Comparison of ENCODE assay signal across 20 cellular contexts in genomic region chr15:29106116-29106515, GRCh38.
"Had no signal": no experiment of that assay in that cellular context is flagged by ENCODE, and none has a peak within 500 bp of the region (broad histone marks: within the 10 kb centered on the region; RNA-seq: fewer than 3 reads in every experiment).

No MANE protein-coding gene starts in this region.

- H3K4me1 ChIP-seq: pancreas, prostate gland, uterus had no signal

- H3K27ac Mint-ChIP-seq: mesothelial cell of epicardium; nephron progenitor cell; stimulated activated memory B cell treated with anti-CD40 and anti-IgM and Interleukin-4, amounts not matched to agents 10 μg/mL and 1 μg/mL and 100 μg/mL, for 72 hours; type B pancreatic cell had no signal

- H3K9me3 Mint-ChIP-seq: mesothelial cell of epicardium; naive B cell; natural killer cell; nephron progenitor cell; stimulated activated memory B cell treated with anti-CD40 and anti-IgM and Interleukin-4, amounts not matched to agents 10 μg/mL and 1 μg/mL and 100 μg/mL, for 72 hours; stimulated activated naive CD8-positive, alpha-beta T cell treated with anti-CD3 and anti-CD28 coated beads, Interleukin-15, amount 100 ng/mL, for 72 hours; type B pancreatic cell had no signal

- ATAC-seq: natural killer cell; pancreas; right cardiac atrium; sciatic nerve; stimulated activated memory B cell treated with anti-CD40 and anti-IgM and Interleukin-4, amounts not matched to agents 10 μg/mL and 1 μg/mL and 100 μg/mL, for 72 hours; stimulated activated naive CD8-positive, alpha-beta T cell treated with anti-CD3 and anti-CD28 coated beads, Interleukin-15, amount 100 ng/mL, for 72 hours had no signal

- H3K36me3 Mint-ChIP-seq: naive B cell; natural killer cell; stimulated activated memory B cell treated with anti-CD40 and anti-IgM and Interleukin-4, amounts not matched to agents 10 μg/mL and 1 μg/mL and 100 μg/mL, for 72 hours; type B pancreatic cell had no signal

- H3K27me3 ChIP-seq: pancreas, tibial nerve, uterus had no signal

- H3K9me3 ChIP-seq: left ventricle myocardium inferior, pancreas, prostate gland, tibial nerve, uterus had no signal

- H3K4me1 Mint-ChIP-seq: mesothelial cell of epicardium; naive B cell; stimulated activated memory B cell treated with anti-CD40 and anti-IgM and Interleukin-4, amounts not matched to agents 10 μg/mL and 1 μg/mL and 100 μg/mL, for 72 hours had no signal

- H3K4me3 ChIP-seq: left ventricle myocardium inferior, lung, pancreas, prostate gland, skin epidermis, tibial nerve, uterus had no signal

- DNase-seq: hippocampal formation; left ventricle myocardium inferior; naive B cell; natural killer cell; nephron progenitor cell; retina; stimulated activated CD4-positive, alpha-beta T cell treated with anti-CD3 and anti-CD28 coated beads, Interleukin-4, amount 100 ng/mL, for 24 hours; stimulated activated naive CD4-positive, alpha-beta T cell treated with Interleukin-2 at 50 U/mL for 16 hours; stimulated activated naive CD8-positive, alpha-beta T cell treated with anti-CD3 and anti-CD28 coated beads, Interleukin-15, amount 100 ng/mL, for 72 hours; uterus had no signal

- H3K4me3 Mint-ChIP-seq: mesothelial cell of epicardium; natural killer cell; nephron progenitor cell; stimulated activated memory B cell treated with anti-CD40 and anti-IgM and Interleukin-4, amounts not matched to agents 10 μg/mL and 1 μg/mL and 100 μg/mL, for 72 hours; stimulated activated naive CD8-positive, alpha-beta T cell treated with anti-CD3 and anti-CD28 coated beads, Interleukin-15, amount 100 ng/mL, for 72 hours; type B pancreatic cell had no signal

- H3K27me3 Mint-ChIP-seq: stimulated activated naive CD8-positive, alpha-beta T cell treated with anti-CD3 and anti-CD28 coated beads, Interleukin-15, amount 100 ng/mL, for 72 hours; type B pancreatic cell had no signal

- H3K36me3 ChIP-seq: left ventricle myocardium inferior, pancreas, prostate gland, tibial nerve, uterus had no signal

- H3K27ac ChIP-seq: left ventricle myocardium inferior, pancreas, prostate gland, skin epidermis, tibial nerve, uterus had no signal
